In the genomic region with DNA sequence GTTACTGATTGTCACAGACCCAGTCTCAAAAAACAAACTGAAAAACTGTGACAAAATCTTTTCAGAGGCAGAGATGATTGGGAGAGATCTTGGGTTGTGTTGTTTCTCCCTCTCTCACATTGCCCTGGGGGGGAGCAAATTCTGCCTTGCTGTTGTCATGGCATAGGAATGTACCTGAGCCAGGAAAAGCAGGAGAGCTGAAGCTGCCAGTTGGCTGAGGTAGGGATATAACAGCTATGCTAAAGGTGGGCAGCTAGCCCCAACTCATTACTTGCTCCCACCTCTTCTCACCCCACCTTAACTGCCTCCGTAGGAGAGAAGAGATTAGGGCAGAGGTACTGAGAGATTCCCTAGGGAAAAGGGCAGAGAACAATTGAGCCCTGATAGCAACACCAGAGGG, we compare ENCODE assay signal across 23 cellular contexts.
DNase-seq lines count a peak whose midpoint lies in the region; ATAC-seq and TF ChIP-seq lines count a peak whose summit lies in the region.
"Had no signal": no experiment of that assay in that cellular context is flagged by ENCODE, and none has a peak within 500 bp of the region (broad histone marks: within the 10 kb centered on the region; RNA-seq: fewer than 3 reads in every experiment).

No MANE protein-coding gene starts in this region.

- ATAC-seq in GM19324 (IDR thresholded peaks at IDR 0.05; ENCODE audit: low FRiP score, unreplicated experiment) (no peak), HG02852 (IDR thresholded peaks at IDR 0.05; ENCODE audit: unreplicated experiment) (no peak), HG03045 (IDR thresholded peaks at IDR 0.05; ENCODE audit: unreplicated experiment) (no peak)
- ATAC-seq: effector memory CD8-positive, alpha-beta T cell; stimulated activated naive CD8-positive, alpha-beta T cell treated with anti-CD3 and anti-CD28 coated beads, Interleukin-15, amount 100 ng/mL, for 72 hours; T-cell had no signal

- no peak for TF ChIP-seq CTCF in VCaP (conservative IDR thresholded peaks at IDR 0.05)
- no peak for TF ChIP-seq CTCF in prostate gland (IDR thresholded peaks at IDR 0.05)

- intact Hi-C loops in prostate gland (cut with DNase I): no loop called here

- H3K27ac ChIP-seq in HUES48 (ENCODE audit: low read depth, low read length) (peak overlapping the region; percentile 84), VCaP (peak overlapping the region; percentile 27; the same call in 1 of the 2 replicates), prostate gland (no peak overlapping the region)
- H3K27ac ChIP-seq: HL-60 had no signal

- H3K27me3 ChIP-seq in HUES48 (ENCODE audit: control insufficient read depth, insufficient read depth, low read length) (no peaks in the 10 kb centered on the region), prostate gland (replicated peaks; ENCODE audit: insufficient read depth) (no peaks in the 10 kb centered on the region)
- H3K27me3 ChIP-seq: BE2C had no signal

- no peaks in the 10 kb centered on the region for H3K9me3 ChIP-seq in HUES48 (ENCODE audit: control insufficient read depth, insufficient read depth, low read length)
- no peaks in the 10 kb centered on the region for H3K9me3 ChIP-seq in prostate gland
- H3K9me3 ChIP-seq: BE2C had no signal

- peak; percentile 44 for DNase-seq in iPS DF 4.7 (ENCODE audit: extremely low read depth, low spot score)
- DNase-seq in prostate gland (ENCODE audit: low spot score): peak; percentile 34
- DNase-seq in NOMO-1 treated with DMSO at 0.1 percent for 48 hours (lab: John Stamatoyannopoulos, UW; ENCODE audit: unreplicated experiment): no peak
- DNase-seq: activated CD4-positive, alpha-beta T cell treated with anti-CD3 and anti-CD28 coated beads, Interleukin-2, amount 50 U/mL, for 4 hours; activated naive CD4-positive, alpha-beta T cell; anterior cingulate cortex; BE2C; COR-L47; effector memory CD8-positive, alpha-beta T cell; KG1; NCI-H2029; NCI-H446; nephron progenitor cell; SHP77; stimulated activated CD4-positive, alpha-beta T cell treated with anti-CD3 and anti-CD28 coated beads, Interleukin-1b, Interleukin-23, amount 100 ng/mL, for 48 hours; stimulated activated naive CD8-positive, alpha-beta T cell treated with anti-CD3 and anti-CD28 coated beads, Interleukin-15, amount 100 ng/mL, for 72 hours; T-cell had no signal

- H3K36me3 ChIP-seq in HUES48 (ENCODE audit: control insufficient read depth, insufficient read depth, low read length) (no peaks in the 10 kb centered on the region), prostate gland (no peaks in the 10 kb centered on the region)
- H3K36me3 ChIP-seq: BE2C had no signal

- H3K9ac ChIP-seq in HUES48 (ENCODE audit: low read depth, low read length): peak overlapping the region; percentile 47; the same call in 1 of the 2 replicates

- H3K4me1 ChIP-seq in HUES48 (ENCODE audit: control insufficient read depth, insufficient read depth, low read length) (peaks cover 45% of the 10 kb centered on the region), prostate gland (replicated peaks) (no peaks in the 10 kb centered on the region)
- H3K4me1 ChIP-seq: BE2C had no signal

- H3K4me3 ChIP-seq in HUES48 (ENCODE audit: low read depth, low read length) (no peak overlapping the region; the same call in 1 of the 2 replicates), prostate gland (no peak overlapping the region)

- 50% methylated on average over 1 of the region's 1 CpG for WGBS in prostate gland

- no peak for TF ChIP-seq POLR2A in prostate gland (IDR thresholded peaks at IDR 0.05)

Comparison
In these comparisons a context has a peak if more than half of its experiments do, and no peak if none do; other contexts are left out.
1. H3K27ac ChIP-seq: peak in HUES48 (single experiment) and VCaP (single experiment); none in prostate gland (0 of 2).